Comparison of ENCODE assay signal across 28 cellular contexts in the genomic region with DNA sequence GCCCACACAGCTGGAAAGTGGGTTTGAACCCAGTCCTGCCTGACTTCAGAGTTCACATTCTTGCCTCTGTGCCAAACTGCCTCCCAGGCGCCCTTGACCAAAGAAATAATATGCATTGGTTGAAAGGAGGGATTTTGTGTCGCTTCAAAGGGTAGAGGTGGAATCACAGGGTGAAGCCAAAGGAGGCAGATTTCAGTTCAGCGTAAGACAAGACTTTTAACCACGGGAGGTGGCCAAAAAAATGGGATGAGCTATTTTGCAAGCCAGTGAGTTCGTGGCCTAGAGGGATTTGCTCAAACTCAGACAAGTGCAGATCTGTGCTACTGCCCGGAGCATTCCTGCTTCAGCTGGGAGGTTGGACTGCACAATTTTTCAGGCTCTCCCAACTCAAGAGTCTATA. TPM values are rescaled to one million over a fixed set of nuclear protein-coding genes. Genes with fewer than 3 reads are reported as not detected.
A peak's percentile ranks its signal among the peaks of the same experiment; 100 is the strongest.
DNase-seq lines count a peak whose midpoint lies in the region; ATAC-seq, FAIRE-seq and TF ChIP-seq lines count a peak whose summit lies in the region.
"Had no signal": no experiment of that assay in that cellular context is flagged by ENCODE, and none has a peak within 500 bp of the region (broad histone marks: within the 10 kb centered on the region; RNA-seq: fewer than 3 reads in every experiment).

No MANE protein-coding gene starts in this region.

- POLR2A ChIA-PET in MCF 10A (lab: Yijun Ruan, JAX), result no interaction called here

- H3K4me1 ChIP-seq in mammary epithelial cell (ENCODE audit: insufficient read depth, low read length), result peaks cover 10% of the 10 kb centered on the region
- peaks cover 19% of the 10 kb centered on the region for H3K4me1 ChIP-seq in astrocyte (ENCODE audit: insufficient read depth, low read length)
- peaks cover 9% of the 10 kb centered on the region for H3K4me1 ChIP-seq in keratinocyte (ENCODE audit: control insufficient read depth, extremely low read depth, insufficient read depth, low read length)
- H3K4me1 ChIP-seq: right atrium auricular region had no signal

- H3K27ac ChIP-seq in mammary epithelial cell (ENCODE audit: insufficient read depth, low read depth, low read length) (no peak overlapping the region), astrocyte (ENCODE audit: low read depth, low read length) (no peak overlapping the region), keratinocyte (ENCODE audit: control insufficient read depth, insufficient read depth, low read length) (no peak overlapping the region)
- H3K27ac ChIP-seq: dorsolateral prefrontal cortex, pancreas, PC-9, right atrium auricular region had no signal

- FAIRE-seq in astrocyte (lab: Jason Lieb, UNC) (no peak), keratinocyte (lab: Jason Lieb, UNC) (no peak)
- FAIRE-seq: endothelial cell of umbilical vein, H54, pancreas had no signal

- intact Hi-C loops in mammary epithelial cell (cut with micrococcal nuclease), result no loop called here
- intact Hi-C loops in MCF 10A (cut with micrococcal nuclease), result no loop called here

- no peak overlapping the region for H3K4me3 ChIP-seq in mammary epithelial cell (replicated peaks in 1 of 3; ENCODE audit: insufficient read depth in 1 of 3, low read depth in 2 of 3, low read length in 3 of 3)
- H3K4me3 ChIP-seq in astrocyte (ENCODE audit: insufficient read depth, low read depth, low read length), result no peak overlapping the region
- H3K4me3 ChIP-seq in keratinocyte (ENCODE audit: control insufficient read depth in 2 of 3, extremely low read depth in 1 of 3, insufficient read depth in 2 of 3, low read depth in 1 of 3, low read length in 3 of 3), result no peak overlapping the region
- H3K4me3 ChIP-seq: dorsolateral prefrontal cortex, MG63, pancreas, PC-9, right atrium auricular region had no signal

- H2AFZ ChIP-seq in mammary epithelial cell (ENCODE audit: low read depth, low read length) (peak overlapping the region; percentile 86), astrocyte (ENCODE audit: low read depth, low read length) (no peak overlapping the region), keratinocyte (ENCODE audit: control insufficient read depth, low read length) (peak overlapping the region; percentile 63)

- H3K27me3 ChIP-seq in mammary epithelial cell (ENCODE audit: insufficient read depth, low read length) (no peaks in the 10 kb centered on the region), astrocyte (ENCODE audit: insufficient read depth, low read length) (no peaks in the 10 kb centered on the region), keratinocyte (ENCODE audit: control insufficient read depth, extremely low read depth, insufficient read depth, low read length) (no peaks in the 10 kb centered on the region)
- H3K27me3 ChIP-seq: dorsolateral prefrontal cortex, pancreas, right atrium auricular region had no signal

- H3K9me3 Mint-ChIP-seq in MCF 10A (ENCODE audit: unreplicated experiment) (no peaks in the 10 kb centered on the region), astrocyte (ENCODE audit: unreplicated experiment) (no peaks in the 10 kb centered on the region)
- H3K9me3 Mint-ChIP-seq: activated naive CD4-positive, alpha-beta T cell treated with anti-CD3 and anti-CD28 coated beads, Interleukin-2, amount 50 U/mL, for 24 hours; activated T-helper 17 cell treated with anti-CD3 and anti-CD28 coated beads, Interleukin-2, amount 50 U/mL, for 72 hours; CD8-positive, alpha-beta memory T cell; WTC11 had no signal

- H3K79me2 ChIP-seq in mammary epithelial cell (ENCODE audit: insufficient read depth, low read length) (no peaks in the 10 kb centered on the region), astrocyte (ENCODE audit: insufficient read depth, low read length) (no peaks in the 10 kb centered on the region), keratinocyte (ENCODE audit: control insufficient read depth, insufficient read depth, low read length) (no peaks in the 10 kb centered on the region)

- in situ Hi-C loops in mammary epithelial cell (cut with MboI; ENCODE audit: low sequenced_read_pairs in 2 of 2), result no loop called here

- H3K4me1 Mint-ChIP-seq in MCF 10A (ENCODE audit: insufficient read depth, unreplicated experiment) (peaks cover 7% of the 10 kb centered on the region), astrocyte (ENCODE audit: low read depth, unreplicated experiment) (peaks cover 62% of the 10 kb centered on the region)
- H3K4me1 Mint-ChIP-seq: activated T-helper 17 cell treated with anti-CD3 and anti-CD28 coated beads, Interleukin-2, amount 50 U/mL, for 72 hours; CD8-positive, alpha-beta memory T cell had no signal

- H3K36me3 ChIP-seq in mammary epithelial cell (ENCODE audit: insufficient read depth, low read length) (no peaks in the 10 kb centered on the region), astrocyte (ENCODE audit: insufficient read depth, low read length) (no peaks in the 10 kb centered on the region), keratinocyte (ENCODE audit: control insufficient read depth in 2 of 2, extremely low read depth in 1 of 2, insufficient read depth in 2 of 2, low read length in 2 of 2) (no peaks in the 10 kb centered on the region)
- H3K36me3 ChIP-seq: MG63, pancreas, right atrium auricular region had no signal

- no peaks in the 10 kb centered on the region for H3K9me3 ChIP-seq in mammary epithelial cell (replicated peaks; ENCODE audit: insufficient read depth, low read length)
- H3K9me3 ChIP-seq in astrocyte (ENCODE audit: insufficient read depth, low read depth, low read length), result no peaks in the 10 kb centered on the region
- no peaks in the 10 kb centered on the region for H3K9me3 ChIP-seq in keratinocyte (ENCODE audit: control insufficient read depth, low read depth, low read length)
- H3K9me3 ChIP-seq: MG63, pancreas, right atrium auricular region had no signal

- no peak overlapping the region for H3K9ac ChIP-seq in mammary epithelial cell (ENCODE audit: insufficient read depth, low read length)
- H3K9ac ChIP-seq in astrocyte (ENCODE audit: low read length), result no peak overlapping the region
- no peak overlapping the region for H3K9ac ChIP-seq in keratinocyte (ENCODE audit: control insufficient read depth, extremely low read depth, insufficient read depth, low read length)

- dilution Hi-C loops in mammary epithelial cell (cut with HindIII; ENCODE audit: low sequenced_read_pairs) (no loop called here), keratinocyte (cut with MboI; ENCODE audit: extremely low pct_ligation_motif_present, low sequenced_read_pairs) (no loop called here)

- H3K27ac Mint-ChIP-seq in MCF 10A (ENCODE audit: low read depth, unreplicated experiment), result no peak overlapping the region
- peak overlapping the region; percentile 70 for H3K27ac Mint-ChIP-seq in astrocyte (ENCODE audit: unreplicated experiment)
- H3K27ac Mint-ChIP-seq: activated naive CD4-positive, alpha-beta T cell treated with anti-CD3 and anti-CD28 coated beads, Interleukin-2, amount 50 U/mL, for 24 hours; activated T-helper 17 cell treated with anti-CD3 and anti-CD28 coated beads, Interleukin-2, amount 50 U/mL, for 72 hours; CD8-positive, alpha-beta memory T cell; naive thymus-derived CD4-positive, alpha-beta T cell; WTC11 had no signal

- ATAC-seq in HG02870 (IDR thresholded peaks at IDR 0.05; ENCODE audit: unreplicated experiment) (no peak), GM18505 (IDR thresholded peaks at IDR 0.05; ENCODE audit: unreplicated experiment) (no peak)
- ATAC-seq: activated T-helper 17 cell treated with anti-CD3 and anti-CD28 coated beads, Interleukin-2, amount 50 U/mL, for 72 hours; naive thymus-derived CD4-positive, alpha-beta T cell; pancreas; WTC11 had no signal

- BruUV-seq in mammary epithelial cell (replicated peaks; lab: Mats Ljungman, UMichigan) (no TSS peak), MCF 10A (replicated peaks; lab: Mats Ljungman, UMichigan) (no TSS peak)

- no peaks in the 10 kb centered on the region for H4K20me1 ChIP-seq in mammary epithelial cell (ENCODE audit: insufficient read depth, low read length)
- no peaks in the 10 kb centered on the region for H4K20me1 ChIP-seq in astrocyte (ENCODE audit: insufficient read depth, low read length)
- no peaks in the 10 kb centered on the region for H4K20me1 ChIP-seq in keratinocyte (ENCODE audit: control insufficient read depth, extremely low read depth, insufficient read depth, low read length)

- 33% methylated on average over 2 of the region's 6 CpGs for WGBS in mammary epithelial cell (ENCODE audit: low coverage, missing lambda C conversion rate)

- H3K4me2 ChIP-seq in mammary epithelial cell (ENCODE audit: insufficient read depth, low read depth, low read length) (no peak overlapping the region), astrocyte (ENCODE audit: low read length) (no peak overlapping the region), keratinocyte (ENCODE audit: control insufficient read depth, extremely low read depth, insufficient read depth, low read depth, low read length) (no peak overlapping the region)
- H3K4me2 ChIP-seq: PC-9 had no signal

- DNase-seq in mammary epithelial cell (peak; percentile 14), MCF 10A (ENCODE audit: unreplicated experiment) (no peak), astrocyte (ENCODE audit: low read depth) (peak; percentile 17), keratinocyte (ENCODE audit: low read depth, low spot score) (no peak), smooth muscle cell of the brain vasculature (ENCODE audit: low read depth, low spot score) (peak; percentile 70), nucleus accumbens (lab: John Stamatoyannopoulos, UW) (no peak)
- DNase-seq: 8988T; activated CD8-positive, alpha-beta memory T cell treated with anti-CD3 and anti-CD28 coated beads, Interleukin-2, amount 50 U/mL, for 4 hours; aorta; CD8-positive, alpha-beta memory T cell; dorsolateral prefrontal cortex; head of caudate nucleus; IMR-90; MG63; naive thymus-derived CD4-positive, alpha-beta T cell; NCI-H1417 treated with DMSO at 0.1 percent for 48 hours; NCI-H446 treated with DMSO at 0.1 percent for 48 hours; pancreas; PC-9; SHP77 treated with DMSO at 0.1 percent for 48 hours had no signal

- no peak for TF ChIP-seq POLR2A in GM18505 (IDR thresholded peaks at IDR 0.05; ENCODE audit: borderline replicate concordance, extremely low read depth, insufficient read depth, insufficient read length)

- H3K9me1 ChIP-seq in keratinocyte (ENCODE audit: control insufficient read depth, extremely low read depth, insufficient read depth, low read length), result no peaks in the 10 kb centered on the region

- TF ChIP-seq CTCF in mammary epithelial cell (conservative IDR thresholded peaks at IDR 0.05 in 1 of 2, IDR thresholded peaks at IDR 0.05 in 1 of 2; ENCODE audit: extremely low read depth in 1 of 2, insufficient read depth in 1 of 2, low read depth in 1 of 2, low read length in 2 of 2) (no peak), MCF 10A (IDR thresholded peaks at IDR 0.05; ENCODE audit: unreplicated experiment) (no peak), astrocyte (IDR thresholded peaks at IDR 0.05; ENCODE audit: insufficient read depth, low read depth, low read length) (no peak), keratinocyte (optimal IDR thresholded peaks at IDR 0.05 in 1 of 3, IDR thresholded peaks at IDR 0.05 in 1 of 3, conservative IDR thresholded peaks at IDR 0.05 in 1 of 3; ENCODE audit: extremely low read depth in 1 of 3, insufficient read depth in 2 of 3, low read length in 3 of 3) (no peak)

- CTCF ChIA-PET in mammary epithelial cell (lab: Charles Lee; ENCODE audit: low non-redundant PET) (no interaction called here), MCF 10A (lab: Yijun Ruan, JAX) (interaction anchor here (0.7 to 0.8 kb wide), 2 partner anchors 54 to 694 kb away, joined by 3 to 4 read pairs; no protein-coding TSS in a partner anchor)

- H3K36me3 Mint-ChIP-seq in MCF 10A (ENCODE audit: insufficient read depth, unreplicated experiment) (peaks cover 5% of the 10 kb centered on the region), astrocyte (ENCODE audit: low read depth, unreplicated experiment) (no peaks in the 10 kb centered on the region)
- H3K36me3 Mint-ChIP-seq: activated naive CD4-positive, alpha-beta T cell treated with anti-CD3 and anti-CD28 coated beads, Interleukin-2, amount 50 U/mL, for 24 hours; CD8-positive, alpha-beta memory T cell; naive thymus-derived CD4-positive, alpha-beta T cell; WTC11 had no signal

- H3K4me3 Mint-ChIP-seq in MCF 10A (ENCODE audit: unreplicated experiment) (no peak overlapping the region), astrocyte (ENCODE audit: unreplicated experiment) (no peak overlapping the region)
- H3K4me3 Mint-ChIP-seq: activated naive CD4-positive, alpha-beta T cell treated with anti-CD3 and anti-CD28 coated beads, Interleukin-2, amount 50 U/mL, for 24 hours; activated T-helper 17 cell treated with anti-CD3 and anti-CD28 coated beads, Interleukin-2, amount 50 U/mL, for 72 hours; CD8-positive, alpha-beta memory T cell; naive thymus-derived CD4-positive, alpha-beta T cell; WTC11 had no signal

- H3K27me3 Mint-ChIP-seq in MCF 10A (ENCODE audit: insufficient read depth, unreplicated experiment) (no peaks in the 10 kb centered on the region), astrocyte (ENCODE audit: low read depth, unreplicated experiment) (no peaks in the 10 kb centered on the region)
- H3K27me3 Mint-ChIP-seq: activated naive CD4-positive, alpha-beta T cell treated with anti-CD3 and anti-CD28 coated beads, Interleukin-2, amount 50 U/mL, for 24 hours; activated T-helper 17 cell treated with anti-CD3 and anti-CD28 coated beads, Interleukin-2, amount 50 U/mL, for 72 hours; naive thymus-derived CD4-positive, alpha-beta T cell had no signal

RNA-seq across cellular contexts. Expression of a gene that starts 57.6 kb away (rescaled TPM):
- not detected for total RNA-seq in mammary epithelial cell
- polyA plus RNA-seq in mammary epithelial cell, result not detected
- not detected for polyA minus RNA-seq in mammary epithelial cell
- total RNA-seq in MCF 10A (2022), result not detected in 2 replicates
- total RNA-seq in astrocyte, result 0.46 TPM in 1 of 2 replicates, not detected in the other
- not detected in 3 replicates for polyA plus RNA-seq in keratinocyte
- not detected for polyA plus RNA-seq in keratinocyte (2011; ENCODE audit: low read depth)
- not detected in 2 replicates for polyA plus RNA-seq in keratinocyte (2011; cell fraction: cytosol; rRNA removed)
- not detected in 2 replicates for polyA plus RNA-seq in keratinocyte (2011; cell fraction: nucleus; rRNA removed)
- polyA plus RNA-seq in keratinocyte (2012; ENCODE audit: low replicate concordance), result not detected in 2 replicates
- not detected in 3 replicates for polyA minus RNA-seq in keratinocyte
- polyA minus RNA-seq in keratinocyte (2011; cell fraction: cytosol; rRNA and poly(A)+ RNA removed), result not detected
- polyA minus RNA-seq in keratinocyte (2011; cell fraction: nucleus; rRNA and poly(A)+ RNA removed), result not detected in 2 replicates
- total RNA-seq: activated T-helper 17 cell treated with anti-CD3 and anti-CD28 coated beads, Interleukin-2, amount 50 U/mL, for 72 hours; CD8-positive, alpha-beta memory T cell; endothelial cell of umbilical vein; IMR-90; naive thymus-derived CD4-positive, alpha-beta T cell; PC-9; WTC11 had no signal
- polyA plus RNA-seq: CD8-positive, alpha-beta memory T cell; endothelial cell of umbilical vein; IMR-90; naive thymus-derived CD4-positive, alpha-beta T cell had no signal

Comparison
In these comparisons a context has a peak if more than half of its experiments do, and no peak if none do; other contexts are left out.
1. DNase-seq: peak in mammary epithelial cell (single experiment), astrocyte (single experiment) and smooth muscle cell of the brain vasculature (single experiment); none in MCF 10A (single experiment), keratinocyte (single experiment) and nucleus accumbens (0 of 56).